Comparison of ENCODE assay signal across 21 cellular contexts in genomic region chr9:16970321-16970720, GRCh38.
"Had no signal": no experiment of that assay in that cellular context is flagged by ENCODE, and none has a peak within 500 bp of the region (broad histone marks: within the 10 kb centered on the region; RNA-seq: fewer than 3 reads in every experiment).

No MANE protein-coding gene starts in this region.

- H3K4me3 ChIP-seq: dorsolateral prefrontal cortex, heart left ventricle, lung, psoas muscle, spleen, testis, tibial nerve, upper lobe of right lung, vagina had no signal

- H3K27ac ChIP-seq: dorsolateral prefrontal cortex, heart left ventricle, psoas muscle, spleen, testis, tibial nerve, upper lobe of right lung, vagina had no signal

- DNase-seq: cortex of kidney; dorsolateral prefrontal cortex; effector CD8-positive, alpha-beta T cell; heart left ventricle; hippocampal formation; left colon; left ventricle myocardium superior; mesendoderm; naive B cell; psoas muscle; spleen; stimulated activated CD4-positive, alpha-beta T cell treated with anti-CD3 and anti-CD28 coated beads, Interleukin-15, amount 100 ng/mL, for 24 hours; stimulated activated CD4-positive, alpha-beta T cell treated with anti-CD3 and anti-CD28 coated beads, Interleukin-1b, Interleukin-23, amount 100 ng/mL, for 48 hours; stimulated activated CD4-positive, alpha-beta T cell treated with anti-CD3 and anti-CD28 coated beads, Interleukin-4, amount 100 ng/mL, for 24 hours; testis; upper lobe of right lung had no signal

- ATAC-seq: heart left ventricle; left colon; left ventricle myocardium superior; psoas muscle; sciatic nerve; stimulated activated memory B cell treated with anti-CD40 and anti-IgM and Interleukin-4, amounts not matched to agents 10 μg/mL and 1 μg/mL and 100 μg/mL, for 72 hours; upper lobe of right lung had no signal

- H3K36me3 ChIP-seq: heart left ventricle, spleen, tibial nerve, upper lobe of right lung, vagina had no signal

- H3K27me3 ChIP-seq: heart left ventricle, spleen, testis, tibial nerve, upper lobe of right lung, vagina had no signal

- H3K4me1 ChIP-seq: heart left ventricle, psoas muscle, spleen, testis, tibial nerve, upper lobe of right lung, vagina had no signal

- H3K9me3 ChIP-seq: heart left ventricle, psoas muscle, testis, tibial nerve, upper lobe of right lung, vagina had no signal
